ENCODE assay signal across 27 cellular contexts in the genomic region with DNA sequence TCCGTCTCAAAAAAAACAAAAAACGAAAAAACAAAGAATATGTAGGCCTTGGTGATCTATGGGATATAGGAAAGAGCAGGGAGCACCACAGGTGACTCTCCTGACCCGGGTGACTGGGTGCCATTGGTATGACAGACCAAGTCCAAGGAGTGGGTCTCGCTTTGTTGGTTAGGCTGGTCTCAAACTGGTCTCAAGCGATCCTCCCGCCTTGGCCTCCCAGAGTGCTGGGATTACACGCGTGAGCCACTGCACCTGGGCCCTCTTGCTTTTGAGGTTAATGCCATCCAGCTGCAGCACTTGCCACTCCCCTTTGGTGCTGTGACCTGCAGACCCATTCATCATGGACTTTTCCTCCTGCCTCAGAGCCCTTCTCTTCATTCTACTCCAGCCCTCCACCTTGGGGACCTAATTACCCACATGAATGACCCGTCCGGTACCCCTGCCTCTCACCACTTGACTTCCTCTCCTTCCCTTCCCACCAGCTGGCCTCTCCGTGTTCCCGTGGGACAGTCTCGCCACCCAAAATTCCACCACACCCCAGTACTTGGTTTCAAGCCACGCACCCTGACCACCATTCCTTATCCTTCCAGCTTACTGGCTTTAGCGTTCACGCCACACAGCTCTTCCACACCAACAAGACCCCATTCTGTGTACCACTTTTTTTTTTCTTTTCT. TPM values are rescaled to one million over a fixed set of nuclear protein-coding genes. Genes with fewer than 3 reads are reported as not detected.
DNase-seq lines count a peak whose midpoint lies in the region; ATAC-seq and TF ChIP-seq lines count a peak whose summit lies in the region.
"Had no signal": no experiment of that assay in that cellular context is flagged by ENCODE, and none has a peak within 500 bp of the region (broad histone marks: within the 10 kb centered on the region; RNA-seq: fewer than 3 reads in every experiment).

No MANE protein-coding gene starts in this region.

- H3K9me2 ChIP-seq in SU-DHL-6 (replicated peaks; ENCODE audit: insufficient read depth, low read length), result no peaks in the 10 kb centered on the region

- H2BK5ac ChIP-seq in H9 (ENCODE audit: insufficient read length, low read length), result no peak overlapping the region

- peaks cover 15% of the 10 kb centered on the region for H3F3A ChIP-seq in SU-DHL-6 (ENCODE audit: insufficient read depth)

- no peak overlapping the region for H3K14ac ChIP-seq in H9 (ENCODE audit: insufficient read depth, low read length)

- H2BK20ac ChIP-seq in H9 (ENCODE audit: low read depth, low read length, poor library complexity, severe bottlenecking), result no peak overlapping the region

- H2BK120ac ChIP-seq in H9 (ENCODE audit: low read depth, low read length, poor library complexity, severe bottlenecking), result no peak overlapping the region

- no peak overlapping the region for H3K9ac ChIP-seq in H9 (ENCODE audit: extremely low read depth, insufficient read length, low read length)
- no peak overlapping the region for H3K9ac ChIP-seq in SU-DHL-6 (ENCODE audit: low read length)

- no CpG with 5 or more reads among the region's 16 CpGs for WGBS in H9 (ENCODE audit: extremely low coverage, insufficient read length, low lambda C conversion rate)

- no peak overlapping the region for H3K4me3 ChIP-seq in SU-DHL-6 (ENCODE audit: insufficient read depth, low read length, poor library complexity, severe bottlenecking)
- H3K4me3 ChIP-seq: coronary artery, GM12878, ovary, thoracic aorta had no signal

- H2AFZ ChIP-seq in H9 (ENCODE audit: low read length) (no peak overlapping the region), SU-DHL-6 (ENCODE audit: low read depth, low read length, severe bottlenecking) (no peak overlapping the region)

- POLR2A ChIA-PET in CD4-positive, alpha-beta T cell (lab: Charles Lee), result no interaction called here

- H3K4me3 Mint-ChIP-seq in H9, result no peak overlapping the region
- peak overlapping the region; percentile 44 for H3K4me3 Mint-ChIP-seq in type B pancreatic cell
- no peak overlapping the region for H3K4me3 Mint-ChIP-seq in CD4-positive, alpha-beta T cell
- H3K4me3 Mint-ChIP-seq: activated naive CD4-positive, alpha-beta T cell treated with anti-CD3 and anti-CD28 coated beads, Interleukin-2, amount 10 ng/mL, durations not matched to agents 7 days and 5 days; activated T-cell treated with anti-CD3 and anti-CD28 coated beads, Interleukin-2, amount 50 U/mL, for 24 hours had no signal

- H3K27me3 ChIP-seq in H9 (ENCODE audit: insufficient read depth, low read length), result no peaks in the 10 kb centered on the region
- H3K27me3 ChIP-seq in SU-DHL-6 (ENCODE audit: low read length), result no peaks in the 10 kb centered on the region
- H3K27me3 ChIP-seq in CD4-positive, alpha-beta T cell (ENCODE audit: control insufficient read depth, insufficient read depth, low read length), result no peaks in the 10 kb centered on the region
- H3K27me3 ChIP-seq: foreskin keratinocyte, ovary had no signal

- intact Hi-C loops in CD4-positive, alpha-beta T cell (cut with DNase I, micrococcal nuclease), result loop anchor here (5.0 to 10.0 kb wide), 5 partner anchors 37 to 595 kb away; a partner anchor contains a TSS

- H3K27ac Mint-ChIP-seq in H9 (peak overlapping the region; percentile 20 to 35 (median 33); a peak in 3 of 7 replicates), type B pancreatic cell (no peak overlapping the region)
- H3K27ac Mint-ChIP-seq in CD4-positive, alpha-beta T cell, result no peak overlapping the region
- H3K27ac Mint-ChIP-seq: activated naive CD4-positive, alpha-beta T cell treated with anti-CD3 and anti-CD28 coated beads, Interleukin-2, amount 10 ng/mL, durations not matched to agents 7 days and 5 days; activated T-cell treated with anti-CD3 and anti-CD28 coated beads, Interleukin-2, amount 50 U/mL, for 24 hours; effector memory CD8-positive, alpha-beta T cell had no signal

- H3K23me2 ChIP-seq in H9 (ENCODE audit: insufficient read length, low read depth, low read length, poor library complexity, severe bottlenecking), result peaks cover 5% of the 10 kb centered on the region

- H3K79me1 ChIP-seq in H9 (ENCODE audit: insufficient read depth, low read depth, low read length, poor library complexity, severe bottlenecking), result no peaks in the 10 kb centered on the region

- no peak overlapping the region for H3K18ac ChIP-seq in H9 (ENCODE audit: insufficient read length, low read depth, low read length)

- no peak overlapping the region for H4K91ac ChIP-seq in H9 (ENCODE audit: insufficient read length, low read depth, low read length)

- no peak overlapping the region for H3T11ph ChIP-seq in H9 (ENCODE audit: low read length)

- CTCF ChIA-PET in CD4-positive, alpha-beta T cell (lab: Charles Lee), result interaction anchor here (0.7 kb wide), 1 partner anchor 74 kb away, joined by 3 read pairs; no protein-coding TSS in a partner anchor

- H3K4me2 ChIP-seq in H9 (ENCODE audit: insufficient read depth, insufficient read length, low read length) (no peak overlapping the region), SU-DHL-6 (ENCODE audit: low read depth, low read length, poor library complexity, severe bottlenecking) (no peak overlapping the region)

- no peak overlapping the region for H4K8ac ChIP-seq in H9 (replicated peaks; ENCODE audit: insufficient read length, low read depth, low read length)

- H3K79me2 ChIP-seq in H9 (ENCODE audit: insufficient read depth, low read length), result peaks cover 3% of the 10 kb centered on the region; the same call in 1 of the 2 replicates
- peaks cover 12% of the 10 kb centered on the region for H3K79me2 ChIP-seq in SU-DHL-6 (ENCODE audit: insufficient read depth, low read length)

- no peaks in the 10 kb centered on the region for H3K4me1 ChIP-seq in H9 (ENCODE audit: insufficient read depth, low read length)

- no peak overlapping the region for H2AK5ac ChIP-seq in H9 (ENCODE audit: insufficient read length, low read length)

- DNase-seq in H9 (no peak), mesenteric fat pad (ENCODE audit: low spot score) (peak; percentile 60), type B pancreatic cell (ENCODE audit: extremely low spot score, unreplicated experiment) (no peak), NCI-H345 (lab: John Stamatoyannopoulos, UW) (no peak)
- no peak for DNase-seq in CD4-positive, alpha-beta T cell
- DNase-seq: activated CD4-positive, alpha-beta T cell treated with anti-CD3 and anti-CD28 coated beads for 4 hours; activated CD8-positive, alpha-beta memory T cell treated with anti-CD3 and anti-CD28 coated beads for 24 hours; activated naive CD4-positive, alpha-beta T cell treated with anti-CD3 and anti-CD28 coated beads, Interleukin-2, amount 10 ng/mL, durations not matched to agents 7 days and 5 days; activated T-cell treated with anti-CD3 and anti-CD28 coated beads, Interleukin-2, amount 50 U/mL, for 24 hours; amygdala; effector memory CD8-positive, alpha-beta T cell; foreskin keratinocyte; naive thymus-derived CD4-positive, alpha-beta T cell; NCI-H2081; NCI-H446; NCI-H82; PC-3; SHP77; stimulated activated CD4-positive, alpha-beta T cell treated with anti-CD3 and anti-CD28 coated beads, Interleukin-4, amount 100 ng/mL, for 24 hours; stimulated activated naive CD4-positive, alpha-beta T cell treated with Interleukin-2 at 50 U/mL for 16 hours had no signal

- H3K4me1 Mint-ChIP-seq in H9 (peaks cover 11 to 19% of the 10 kb centered on the region in 2 experiments), type B pancreatic cell (ENCODE audit: unreplicated experiment) (peaks cover 11% of the 10 kb centered on the region)
- H3K4me1 Mint-ChIP-seq in CD4-positive, alpha-beta T cell (ENCODE audit: low read depth), result peaks cover 14% of the 10 kb centered on the region

- H2BK12ac ChIP-seq in H9 (ENCODE audit: insufficient read length, low read depth, low read length), result no peak overlapping the region

- H3K23ac ChIP-seq in H9 (ENCODE audit: insufficient read length, low read depth, low read length), result no peak overlapping the region

- H4K20me1 ChIP-seq in H9 (ENCODE audit: control insufficient read depth, insufficient read depth, insufficient read length) (no peaks in the 10 kb centered on the region), SU-DHL-6 (ENCODE audit: low read depth, low read length) (no peaks in the 10 kb centered on the region)

- H3K56ac ChIP-seq in H9 (ENCODE audit: insufficient read length, low read depth, low read length), result no peak overlapping the region

- H3K9me3 ChIP-seq in H9 (ENCODE audit: control insufficient read depth, low read depth, low read length) (no peaks in the 10 kb centered on the region), SU-DHL-6 (ENCODE audit: insufficient read depth, low read length) (no peaks in the 10 kb centered on the region)
- H3K9me3 ChIP-seq in CD4-positive, alpha-beta T cell (ENCODE audit: control insufficient read depth, low read length), result no peaks in the 10 kb centered on the region
- H3K9me3 ChIP-seq: ovary, thoracic aorta had no signal

- TF ChIP-seq CTCF in H9 (conservative IDR thresholded peaks at IDR 0.05) (no peak), SU-DHL-6 (IDR thresholded peaks at IDR 0.05; ENCODE audit: insufficient read depth, low read length, poor library complexity, severe bottlenecking) (no peak), type B pancreatic cell (conservative IDR thresholded peaks at IDR 0.05) (no peak)
- TF ChIP-seq CTCF in CD4-positive, alpha-beta T cell (IDR thresholded peaks at IDR 0.05), result no peak

- H3K27ac ChIP-seq in H9 (ENCODE audit: insufficient read length, low read depth, low read length) (no peak overlapping the region), SU-DHL-6 (ENCODE audit: low read depth, low read length) (0 out of 2 replicates have a peak overlapping the region, but pooled peaks have one; percentile 10)
- H3K27ac ChIP-seq in CD4-positive, alpha-beta T cell (ENCODE audit: low read depth, low read length), result no peak overlapping the region
- H3K27ac ChIP-seq: coronary artery, foreskin keratinocyte, ovary, thoracic aorta had no signal

- no peak overlapping the region for H3K4ac ChIP-seq in H9 (ENCODE audit: low read depth, low read length)

- peaks cover 0 to 4% of the 10 kb centered on the region in 2 experiments; a peak in 2 of 5 replicates for H3K9me3 Mint-ChIP-seq in H9
- H3K9me3 Mint-ChIP-seq in type B pancreatic cell, result no peaks in the 10 kb centered on the region
- no peaks in the 10 kb centered on the region for H3K9me3 Mint-ChIP-seq in CD4-positive, alpha-beta T cell
- H3K9me3 Mint-ChIP-seq: activated naive CD4-positive, alpha-beta T cell treated with anti-CD3 and anti-CD28 coated beads, Interleukin-2, amount 10 ng/mL, durations not matched to agents 7 days and 5 days; activated T-cell treated with anti-CD3 and anti-CD28 coated beads, Interleukin-2, amount 50 U/mL, for 24 hours; effector memory CD8-positive, alpha-beta T cell had no signal

- H3K27me3 Mint-ChIP-seq in H9 (ENCODE audit: low read depth) (no peaks in the 10 kb centered on the region), type B pancreatic cell (no peaks in the 10 kb centered on the region)
- no peaks in the 10 kb centered on the region for H3K27me3 Mint-ChIP-seq in CD4-positive, alpha-beta T cell
- H3K27me3 Mint-ChIP-seq: activated naive CD4-positive, alpha-beta T cell treated with anti-CD3 and anti-CD28 coated beads, Interleukin-2, amount 10 ng/mL, durations not matched to agents 7 days and 5 days; activated T-cell treated with anti-CD3 and anti-CD28 coated beads, Interleukin-2, amount 50 U/mL, for 24 hours; effector memory CD8-positive, alpha-beta T cell; naive thymus-derived CD4-positive, alpha-beta T cell had no signal

- no peak for ATAC-seq in CD4-positive, alpha-beta T cell (ENCODE audit: poor library complexity)
- ATAC-seq in GM21360 (IDR thresholded peaks at IDR 0.05; ENCODE audit: unreplicated experiment), result no peak
- ATAC-seq: effector memory CD8-positive, alpha-beta T cell; esophagus mucosa; foreskin keratinocyte; GM12878; naive thymus-derived CD4-positive, alpha-beta T cell; PC-3 had no signal

- peaks cover 4 to 5% (median 5%) of the 10 kb centered on the region in 3 experiments for H3K36me3 Mint-ChIP-seq in H9 (ENCODE audit: insufficient read depth in 1 of 3, low read depth in 3 of 3)
- peaks cover 5% of the 10 kb centered on the region for H3K36me3 Mint-ChIP-seq in type B pancreatic cell
- peaks cover 7% of the 10 kb centered on the region for H3K36me3 Mint-ChIP-seq in CD4-positive, alpha-beta T cell (ENCODE audit: low read depth)

- no peak overlapping the region for H2BK15ac ChIP-seq in H9 (ENCODE audit: low read depth, low read length)

- H4K5ac ChIP-seq in H9 (ENCODE audit: insufficient read length, low read depth, low read length), result no peak overlapping the region

- no peaks in the 10 kb centered on the region for H3K36me3 ChIP-seq in SU-DHL-6 (ENCODE audit: low read length)
- H3K36me3 ChIP-seq: ovary, thoracic aorta had no signal

RNA-seq across cellular contexts. Expression of a gene that starts 3.2 kb away (rescaled TPM):
- 185 and 188 TPM in 2 replicates for total RNA-seq in H9 (2021)
- total RNA-seq in mesenteric fat pad, result 57.6 TPM
- total RNA-seq in type B pancreatic cell (ENCODE audit: low replicate concordance), result 77.7 and 102 TPM in 2 replicates
- total RNA-seq in CD4-positive, alpha-beta T cell, result 10 to 100 TPM; 58.5 to 58.8 TPM

Comparison
In these comparisons a context has a peak if more than half of its experiments do, and no peak if none do; other contexts are left out.
1. H3K27ac Mint-ChIP-seq: peak in H9 (3 of 3); none in type B pancreatic cell (single experiment) and CD4-positive, alpha-beta T cell (single experiment).